In the genomic region with DNA sequence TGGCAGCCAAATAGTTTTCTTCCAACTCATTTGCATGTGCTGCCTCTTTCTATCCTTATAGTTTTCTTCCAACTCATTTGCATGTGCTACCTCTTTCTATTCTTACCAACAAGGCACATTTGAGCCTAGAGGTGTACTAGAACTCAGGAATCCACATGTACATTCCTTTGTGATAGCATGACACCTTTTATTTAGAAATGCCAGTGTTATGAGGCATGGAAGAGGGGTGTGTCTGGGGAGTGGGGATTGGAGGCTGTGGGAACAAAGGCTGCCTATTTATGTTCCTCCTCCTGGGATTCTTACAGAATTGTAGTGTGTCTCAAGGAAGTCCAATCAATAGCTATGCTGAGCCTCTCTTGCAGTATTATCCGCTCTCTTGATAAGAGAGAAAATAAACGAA, we compare ENCODE assay signal across 13 cellular contexts.
"Had no signal": no experiment of that assay in that cellular context is flagged by ENCODE, and none has a peak within 500 bp of the region (broad histone marks: within the 10 kb centered on the region; RNA-seq: fewer than 3 reads in every experiment).

No MANE protein-coding gene starts in this region.

- FAIRE-seq: colon, kidney had no signal

- ATAC-seq: effector memory CD8-positive, alpha-beta T cell; left lobe of liver; mucosa of descending colon; naive thymus-derived CD8-positive, alpha-beta T cell had no signal

- DNase-seq: effector memory CD8-positive, alpha-beta T cell; immature natural killer cell; kidney; mammary epithelial cell; mucosa of descending colon; naive thymus-derived CD8-positive, alpha-beta T cell; sigmoid colon; stimulated activated CD4-positive, alpha-beta T cell treated with anti-CD3 and anti-CD28 coated beads, Interleukin-12 subunit alpha, Interleukin-12 subunit beta, amount 100 ng/mL, for 4 hours; stimulated activated naive CD4-positive, alpha-beta T cell; thyroid gland; upper lobe of left lung had no signal
